ENCODE assay signal across 17 cellular contexts in genomic region chr11:13959001-13959400, GRCh38. TPM values are rescaled to one million over a fixed set of nuclear protein-coding genes. Genes with fewer than 3 reads are reported as not detected.
DNase-seq lines count a peak whose midpoint lies in the region; ATAC-seq and TF ChIP-seq lines count a peak whose summit lies in the region.
"Had no signal": no experiment of that assay in that cellular context is flagged by ENCODE, and none has a peak within 500 bp of the region (broad histone marks: within the 10 kb centered on the region; RNA-seq: fewer than 3 reads in every experiment).

No MANE protein-coding gene starts in this region.

- H3K4me3 ChIP-seq in SK-N-SH (ENCODE audit: low read depth in 2 of 2, low read length in 1 of 2) (no peak overlapping the region), esophagus squamous epithelium (no peak overlapping the region)
- H3K4me3 ChIP-seq: BLaER1 had no signal

- POLR2A ChIA-PET in SK-N-SH (lab: Yijun Ruan, JAX): interaction anchor here (0.6 kb wide), 1 partner anchor 291 kb away, joined by 3 read pairs; no protein-coding TSS in a partner anchor

- intact Hi-C loops in esophagus squamous epithelium (cut with DNase I): loop anchor here (5.0 kb wide), 1 partner anchor 288 kb away; no protein-coding TSS in a partner anchor

- H3K9me3 ChIP-seq in SK-N-SH (no peaks in the 10 kb centered on the region), esophagus squamous epithelium (no peaks in the 10 kb centered on the region)

- H3K4me1 Mint-ChIP-seq in neural crest cell: peaks cover 15% of the 10 kb centered on the region

- H3K27ac Mint-ChIP-seq in neural crest cell (ENCODE audit: unreplicated experiment): no peak overlapping the region
- H3K27ac Mint-ChIP-seq: H9 had no signal

- no peaks in the 10 kb centered on the region for H3K79me2 ChIP-seq in SK-N-SH (ENCODE audit: insufficient read depth)

- peak; percentile 14 for DNase-seq in SK-N-SH
- peak; percentile 49 for DNase-seq in left kidney (ENCODE audit: low read depth, low spot score)
- no peak for DNase-seq in neural crest cell (ENCODE audit: low read depth, low spot score)
- no peak for DNase-seq in hepatic stellate cell (ENCODE audit: low spot score)
- DNase-seq in esophagus squamous epithelium (lab: John Stamatoyannopoulos, UW): no peak
- DNase-seq: 8988T; CD4-positive, alpha-beta memory T cell; DMS153; DMS79; GF-D8; H9 had no signal

- H3K36me3 ChIP-seq in SK-N-SH (replicated peaks in 1 of 2; ENCODE audit: control insufficient read depth in 1 of 2, insufficient read depth in 2 of 2, low read length in 1 of 2) (no peaks in the 10 kb centered on the region), esophagus squamous epithelium (no peaks in the 10 kb centered on the region)
- H3K36me3 ChIP-seq: BLaER1 had no signal

- H3K4me2 ChIP-seq in SK-N-SH: no peak overlapping the region
- H3K4me2 ChIP-seq: BLaER1 had no signal

- WGBS in SK-N-SH (ENCODE audit: low lambda C conversion rate): 38% methylated on average over 4 of the region's 4 CpGs
- WGBS in esophagus squamous epithelium, 2 donors: 89% methylated on average over 4 of the region's 4 CpGs

- H3K9me2 ChIP-seq in SK-N-SH: no peaks in the 10 kb centered on the region

- CTCF ChIA-PET in SK-N-SH (lab: Yijun Ruan, JAX): interaction anchor here (0.9 to 15.0 kb wide), 5 partner anchors 12 to 291 kb away, joined by 4 to 101 read pairs (median 23); no protein-coding TSS in a partner anchor

- H3K4me1 ChIP-seq in SK-N-SH (ENCODE audit: control insufficient read depth in 1 of 2, insufficient read depth in 2 of 2, low read depth in 1 of 2, low read length in 1 of 2) (peaks cover 0 to 13% of the 10 kb centered on the region in 2 experiments; a peak in 1 of 4 replicates), esophagus squamous epithelium (peaks cover 13 to 20% (median 18%) of the 10 kb centered on the region in 3 donors)
- H3K4me1 ChIP-seq: BLaER1 had no signal

- H3K4me3 Mint-ChIP-seq in neural crest cell: peak overlapping the region; percentile 1
- H3K4me3 Mint-ChIP-seq: CD14-positive monocyte; CD4-positive, alpha-beta memory T cell; H9 had no signal

- no peak overlapping the region for H3K27ac ChIP-seq in SK-N-SH (ENCODE audit: low read depth in 2 of 2, low read length in 1 of 2)
- no peak overlapping the region for H3K27ac ChIP-seq in esophagus squamous epithelium
- H3K27ac ChIP-seq: BLaER1 had no signal

- no peaks in the 10 kb centered on the region for H3K9me3 Mint-ChIP-seq in neural crest cell
- H3K9me3 Mint-ChIP-seq: CD4-positive, alpha-beta memory T cell; H9 had no signal

- no peaks in the 10 kb centered on the region for H4K20me1 ChIP-seq in SK-N-SH (ENCODE audit: insufficient read depth)
- H4K20me1 ChIP-seq: BLaER1 had no signal

- no peak overlapping the region for H2AFZ ChIP-seq in SK-N-SH (ENCODE audit: low read depth)

- TF ChIP-seq POLR2A in esophagus squamous epithelium (IDR thresholded peaks at IDR 0.05): no peak

- no peak overlapping the region for H3K9ac ChIP-seq in SK-N-SH
- H3K9ac ChIP-seq: BLaER1 had no signal

- H3K27me3 ChIP-seq in SK-N-SH (ENCODE audit: insufficient read depth) (peaks cover 39% of the 10 kb centered on the region; the same call in 1 of the 2 replicates), esophagus squamous epithelium (peaks cover 0 to 84% (median 9%) of the 10 kb centered on the region in 4 donors)

- no peak for TF ChIP-seq EP300 in SK-N-SH (IDR thresholded peaks at IDR 0.05; ENCODE audit: borderline replicate concordance in 1 of 2, low read depth in 1 of 2, low read length in 1 of 2)

- TF ChIP-seq CTCF in SK-N-SH (IDR thresholded peaks at IDR 0.05) (no peak), neural crest cell (conservative IDR thresholded peaks at IDR 0.05) (no peak), esophagus squamous epithelium (IDR thresholded peaks at IDR 0.05) (no peak)

- TF ChIP-seq RAD21 in SK-N-SH (IDR thresholded peaks at IDR 0.05; ENCODE audit: low read length): no peak

- peaks cover 52% of the 10 kb centered on the region for H3K27me3 Mint-ChIP-seq in neural crest cell (ENCODE audit: low read depth)

- no peak for ATAC-seq in SK-N-SH treated with all-trans-retinoic acid at 6 μM for 48 hours
- no peak for ATAC-seq in HG03439 (IDR thresholded peaks at IDR 0.05; ENCODE audit: unreplicated experiment)

- H3K36me3 Mint-ChIP-seq in neural crest cell (ENCODE audit: low read depth): no peaks in the 10 kb centered on the region
- H3K36me3 Mint-ChIP-seq: CD4-positive, alpha-beta memory T cell had no signal

- H3F3A ChIP-seq in SK-N-SH (replicated peaks; ENCODE audit: insufficient read depth): no peaks in the 10 kb centered on the region

TF ChIP-seq in SK-N-SH, 30 proteins besides CTCF, POLR2A, EP300 and RAD21:
- TF ChIP-seq PBX3 (IDR thresholded peaks at IDR 0.05) (no peak), FOXJ3 (CRISPR knock-in tag; IDR thresholded peaks at IDR 0.05) (no peak), CHD2 (IDR thresholded peaks at IDR 0.05; ENCODE audit: low read length, partially characterized antibody) (no peak), FOSL2 (IDR thresholded peaks at IDR 0.05; ENCODE audit: borderline replicate concordance, low read depth) (no peak), RXRA (IDR thresholded peaks at IDR 0.05; ENCODE audit: borderline replicate concordance, low read depth) (no peak), RFX5 (IDR thresholded peaks at IDR 0.05; ENCODE audit: low read length) (no peak)

TF ChIP-seq in SK-N-SH treated with all-trans-retinoic acid at 6 μM for 48 hours, 23 proteins besides CTCF, POLR2A, EP300 and RAD21 (continues in another document):
- TF ChIP-seq CSRNP3 (CRISPR knock-in tag; IDR thresholded peaks at IDR 0.05) (no peak), OSR1 (CRISPR knock-in tag; IDR thresholded peaks at IDR 0.05) (no peak), PATZ1 (CRISPR knock-in tag; IDR thresholded peaks at IDR 0.05; ENCODE audit: borderline replicate concordance) (no peak), PPARA (CRISPR knock-in tag; IDR thresholded peaks at IDR 0.05; ENCODE audit: borderline replicate concordance) (no peak), GLIS3 (CRISPR knock-in tag; IDR thresholded peaks at IDR 0.05) (no peak), ZNF8 (CRISPR knock-in tag; IDR thresholded peaks at IDR 0.05) (no peak), ZFP30 (CRISPR knock-in tag; IDR thresholded peaks at IDR 0.05) (no peak), ISL1 (CRISPR knock-in tag; IDR thresholded peaks at IDR 0.05) (no peak), POU6F1 (CRISPR knock-in tag; IDR thresholded peaks at IDR 0.05; ENCODE audit: borderline replicate concordance, low read depth) (no peak)

RNA-seq across cellular contexts. Expression of gene SPON1, which starts 3.5 kb away (rescaled TPM):
- polyA plus RNA-seq in SK-N-SH (2012; rRNA removed): not detected in 2 replicates
- not detected in 2 replicates for polyA plus RNA-seq in SK-N-SH (2012; cell fraction: cytosol; rRNA removed)
- polyA plus RNA-seq in SK-N-SH (2012; cell fraction: nucleus; rRNA removed): 0.01 TPM in 1 of 2 replicates, not detected in the other
- 12.2 and 13.2 TPM in 2 replicates for total RNA-seq in neural crest cell
- total RNA-seq in esophagus squamous epithelium: 10 to 100 TPM in 1 of 4 donors, 1 to 10 TPM in 3; 1.6 to 44.4 (median 6.5) TPM
- total RNA-seq: A673, HT-29 had no signal
- polyA plus RNA-seq: CD14-positive monocyte had no signal

Comparison
In these comparisons a context has a peak if more than half of its experiments do, and no peak if none do; other contexts are left out.
1. DNase-seq: peak in SK-N-SH (single experiment) and left kidney (single experiment); none in neural crest cell (single experiment), hepatic stellate cell (single experiment) and esophagus squamous epithelium (single experiment).